ENCODE assay signal across 8 cellular contexts in the genomic region with DNA sequence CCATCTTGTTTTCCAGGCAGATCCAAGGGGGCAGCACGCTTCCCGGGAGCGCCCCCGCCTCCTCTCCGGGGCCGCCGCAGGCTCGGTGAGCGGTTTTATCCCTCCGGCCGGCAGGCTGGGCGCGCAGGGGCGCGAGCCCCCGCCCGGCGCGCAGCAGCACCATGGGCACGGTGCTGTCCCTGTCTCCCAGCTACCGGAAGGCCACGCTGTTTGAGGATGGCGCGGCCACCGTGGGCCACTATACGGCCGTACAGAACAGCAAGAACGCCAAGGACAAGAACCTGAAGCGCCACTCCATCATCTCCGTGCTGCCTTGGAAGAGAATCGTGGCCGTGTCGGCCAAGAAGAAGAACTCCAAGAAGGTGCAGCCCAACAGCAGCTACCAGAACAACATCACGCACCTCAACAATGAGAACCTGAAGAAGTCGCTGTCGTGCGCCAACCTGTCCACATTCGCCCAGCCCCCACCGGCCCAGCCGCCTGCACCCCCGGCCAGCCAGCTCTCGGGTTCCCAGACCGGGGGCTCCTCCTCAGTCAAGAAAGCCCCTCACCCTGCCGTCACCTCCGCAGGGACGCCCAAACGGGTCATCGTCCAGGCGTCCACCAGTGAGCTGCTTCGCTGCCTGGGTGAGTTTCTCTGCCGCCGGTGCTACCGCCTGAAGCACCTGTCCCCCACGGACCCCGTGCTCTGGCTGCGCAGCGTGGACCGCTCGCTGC. TPM values are rescaled to one million over a fixed set of nuclear protein-coding genes. Genes with fewer than 3 reads are reported as not detected.
DNase-seq lines count a peak whose midpoint lies in the region; ATAC-seq lines count a peak whose summit lies in the region.

No MANE protein-coding gene starts in this region.

- peak overlapping the region in 9 of 11 experiments; percentile 56 to 88 (median 83); a peak in 17 of 22 replicates for H3K27ac ChIP-seq in BLaER1 treated with 17β-estradiol and CSF1 and Interleukin-3, amounts not matched to agents 10 nM and 100 nM
- H3K27ac ChIP-seq in SK-N-MC (no peak overlapping the region), ectodermal cell (ENCODE audit: insufficient read depth, low read depth, low read length, poor library complexity, severe bottlenecking) (no peak overlapping the region)

- POLR2A ChIA-PET in naive thymus-derived CD8-positive, alpha-beta T cell (lab: Charles Lee) = interaction anchor here (0.6 to 22.8 kb wide), 13 partner anchors 8 to 389 kb away, joined by 3 to 889 read pairs (median 4); a partner anchor contains a TSS

- peak overlapping the region; percentile 76 to 91 (median 84) for H3K9ac ChIP-seq in BLaER1 treated with 17β-estradiol and CSF1 and Interleukin-3, amounts not matched to agents 10 nM and 100 nM
- H3K9ac ChIP-seq in SK-N-MC (ENCODE audit: insufficient read length) = peak overlapping the region; percentile 81

- DNase-seq in SK-N-MC (ENCODE audit: low read depth, low spot score) (no peak), NK-92 (lab: John Stamatoyannopoulos, UW; ENCODE audit: unreplicated experiment) (no peak), DMS114 treated with DMSO at 0.1 percent for 48 hours (lab: John Stamatoyannopoulos, UW; ENCODE audit: unreplicated experiment) (no peak)
- DNase-seq in naive thymus-derived CD8-positive, alpha-beta T cell = peak in 3 of 10 donors; percentile 30 to 54 (median 30)

- no peaks in the 10 kb centered on the region for H3K9me3 Mint-ChIP-seq in naive thymus-derived CD8-positive, alpha-beta T cell

- peak overlapping the region; percentile 90 to 99 (median 94) for H3K4me2 ChIP-seq in BLaER1 treated with 17β-estradiol and CSF1 and Interleukin-3, amounts not matched to agents 10 nM and 100 nM

- H3K4me3 ChIP-seq in BLaER1 treated with 17β-estradiol and CSF1 and Interleukin-3, amounts not matched to agents 10 nM and 100 nM = peak overlapping the region; percentile 70 to 88 (median 80)
- H3K4me3 ChIP-seq in SK-N-MC (peak overlapping the region; percentile 90), ectodermal cell (ENCODE audit: insufficient read depth, low read depth, low read length) (peak overlapping the region; percentile 64)

- H3K4me1 ChIP-seq in BLaER1 treated with 17β-estradiol and CSF1 and Interleukin-3, amounts not matched to agents 10 nM and 100 nM = peaks cover 26 to 76% (median 63%) of the 10 kb centered on the region in 10 experiments
- H3K4me1 ChIP-seq in ectodermal cell (ENCODE audit: control insufficient read depth, insufficient read depth, low read length) = peaks cover 42% of the 10 kb centered on the region

- peaks cover 27 to 67% (median 62%) of the 10 kb centered on the region in 4 donors for H3K4me1 Mint-ChIP-seq in naive thymus-derived CD8-positive, alpha-beta T cell

- H3K27ac Mint-ChIP-seq in naive thymus-derived CD8-positive, alpha-beta T cell = peak overlapping the region in 9 of 10 donors; percentile 77 to 96 (median 90)

- 31% methylated on average over 59 of the region's 59 CpGs for WGBS in ectodermal cell, 2 experiments

- H4K20me1 ChIP-seq in BLaER1 treated with 17β-estradiol and CSF1 and Interleukin-3, amounts not matched to agents 10 nM and 100 nM = peaks cover 0 to 62% (median 48%) of the 10 kb centered on the region in 11 experiments; a peak in 21 of 22 replicates

- peaks cover 9 to 26% (median 18%) of the 10 kb centered on the region in 3 donors for H3K36me3 Mint-ChIP-seq in naive thymus-derived CD8-positive, alpha-beta T cell

- H3K27me3 Mint-ChIP-seq in naive thymus-derived CD8-positive, alpha-beta T cell = no peaks in the 10 kb centered on the region

- peaks cover under 1 to 40% (median 33%) of the 10 kb centered on the region in 11 experiments; a peak in 19 of 22 replicates for H3K36me3 ChIP-seq in BLaER1 treated with 17β-estradiol and CSF1 and Interleukin-3, amounts not matched to agents 10 nM and 100 nM
- H3K36me3 ChIP-seq in SK-N-MC (ENCODE audit: insufficient read depth, low read length) (peaks cover 31% of the 10 kb centered on the region), ectodermal cell (ENCODE audit: control insufficient read depth, insufficient read depth, low read length) (peaks cover 2% of the 10 kb centered on the region)

- no peaks in the 10 kb centered on the region for H3K27me3 ChIP-seq in BLaER1 treated with 17β-estradiol and CSF1 and Interleukin-3, amounts not matched to agents 10 nM and 100 nM
- H3K27me3 ChIP-seq in ectodermal cell (ENCODE audit: control insufficient read depth, insufficient read depth, low read length, poor library complexity, severe bottlenecking) = no peaks in the 10 kb centered on the region

- ATAC-seq in GM19395 (IDR thresholded peaks at IDR 0.05; ENCODE audit: unreplicated experiment) = peak; percentile 44
- ATAC-seq in naive thymus-derived CD8-positive, alpha-beta T cell = peak in 1 of 2 donors; percentile 15
- no peak for ATAC-seq in GM21576 (IDR thresholded peaks at IDR 0.05; ENCODE audit: unreplicated experiment)

- peak overlapping the region; percentile 84 to 95 (median 91) for H3K4me3 Mint-ChIP-seq in naive thymus-derived CD8-positive, alpha-beta T cell

- H3K9me3 ChIP-seq in BLaER1 treated with 17β-estradiol and CSF1 and Interleukin-3, amounts not matched to agents 10 nM and 100 nM (replicated peaks in 1 of 11) = no peaks in the 10 kb centered on the region
- H3K9me3 ChIP-seq in SK-N-MC (ENCODE audit: low read depth, low read length) = no peaks in the 10 kb centered on the region
- H3K9me3 ChIP-seq in ectodermal cell (ENCODE audit: control insufficient read depth, low read length) = no peaks in the 10 kb centered on the region

RNA-seq across cellular contexts. Expression of a gene that starts 0.8 kb away (rescaled TPM):
- 17.9 TPM for polyA plus RNA-seq in ectodermal cell (2013, experiment 1 of 4)
- polyA plus RNA-seq in ectodermal cell (2013, experiment 2 of 4) = 13.2 TPM
- polyA plus RNA-seq in ectodermal cell (2013, experiment 3 of 4) = 12.9 TPM
- 13.2 TPM for polyA plus RNA-seq in ectodermal cell (2013, experiment 4 of 4)
- total RNA-seq in naive thymus-derived CD8-positive, alpha-beta T cell = 10 to 100 TPM; 17.6 to 17.8 TPM
- 10 to 100 TPM in 1 of 3 donors, 1 to 10 TPM in 2; 5.9 to 12.0 (median 9.6) TPM for polyA plus RNA-seq in naive thymus-derived CD8-positive, alpha-beta T cell

RNA-seq across cellular contexts. Expression of a gene that starts 43.3 kb away (rescaled TPM):
- polyA plus RNA-seq in ectodermal cell (2013, experiment 1 of 4) = 119 TPM
- 112 TPM for polyA plus RNA-seq in ectodermal cell (2013, experiment 2 of 4)
- 61.8 TPM for polyA plus RNA-seq in ectodermal cell (2013, experiment 3 of 4)
- 70.8 TPM for polyA plus RNA-seq in ectodermal cell (2013, experiment 4 of 4)
- 10 to 100 TPM; 64.9 to 72.2 TPM for total RNA-seq in naive thymus-derived CD8-positive, alpha-beta T cell
- 100 to 1,000 TPM; 102 to 122 (median 112) TPM for polyA plus RNA-seq in naive thymus-derived CD8-positive, alpha-beta T cell

Comparison
In these comparisons a context has a peak if more than half of its experiments do, and no peak if none do; other contexts are left out.
1. H3K27ac ChIP-seq: peak in BLaER1 treated with 17β-estradiol and CSF1 and Interleukin-3, amounts not matched to agents 10 nM and 100 nM (9 of 11); none in SK-N-MC (single experiment) and ectodermal cell (single experiment).
2. Peak in every context shown above with its lines, with median percentiles within 50 percentile points of each other: H3K4me3 ChIP-seq.